Comparison of ENCODE assay signal across 9 cellular contexts in the genomic region with DNA sequence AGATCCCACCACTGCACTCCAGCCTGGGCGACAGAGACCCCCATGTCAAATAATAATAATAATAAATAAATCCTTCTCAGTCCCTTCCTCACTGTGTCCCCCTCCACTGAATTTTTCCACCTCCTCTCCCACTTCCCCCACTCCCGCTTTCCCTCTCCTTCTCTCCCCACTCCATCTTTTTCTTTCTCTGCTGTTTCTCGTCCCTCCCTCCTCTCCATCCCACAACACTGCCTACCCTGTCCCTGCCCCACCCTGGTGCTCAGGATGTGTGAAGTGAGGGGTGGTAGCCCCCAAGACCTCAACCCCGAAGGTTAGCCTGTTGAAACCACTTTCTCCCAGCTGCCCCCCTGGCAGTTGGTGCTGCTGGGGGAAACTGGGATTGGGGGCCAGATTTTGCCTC. TPM values are rescaled to one million over a fixed set of nuclear protein-coding genes. Genes with fewer than 3 reads are reported as not detected.
"Had no signal": no experiment of that assay in that cellular context is flagged by ENCODE, and none has a peak within 500 bp of the region (broad histone marks: within the 10 kb centered on the region; RNA-seq: fewer than 3 reads in every experiment).

No MANE protein-coding gene starts in this region.

- H3K9me3 ChIP-seq: HAP-1 had no signal

- ATAC-seq: HCT116, K562 had no signal

- H3K36me3 ChIP-seq: HAP-1 had no signal

- H3K27ac ChIP-seq: GM23248 had no signal

- H3K4me3 ChIP-seq: GM23248, HAP-1, K562 had no signal

- H2AFZ ChIP-seq: GM23248 had no signal

- DNase-seq: GM23248, GOT3, H7, IMR-90 had no signal

- H3K4me1 ChIP-seq: HAP-1 had no signal

RNA-seq across cellular contexts. Expression of a gene that starts 34.4 kb away (rescaled TPM):
- total RNA-seq: GM23248, H4, H7, HT-29, IMR-90, K562 had no signal
